Comparison of ENCODE assay signal across 20 cellular contexts in genomic region chr21:43320526-43320925, GRCh38.
DNase-seq lines count a peak whose midpoint lies in the region; ATAC-seq, FAIRE-seq and TF ChIP-seq lines count a peak whose summit lies in the region.
"Had no signal": no experiment of that assay in that cellular context is flagged by ENCODE, and none has a peak within 500 bp of the region (broad histone marks: within the 10 kb centered on the region; RNA-seq: fewer than 3 reads in every experiment).

No MANE protein-coding gene starts in this region.

- H3K4me3 ChIP-seq in heart left ventricle: no peak overlapping the region
- no peak overlapping the region for H3K4me3 ChIP-seq in RWPE2 (ENCODE audit: severe bottlenecking)
- no peak overlapping the region for H3K4me3 ChIP-seq in fibroblast of mammary gland (ENCODE audit: control insufficient read depth, low read depth, low read length)
- H3K4me3 ChIP-seq in neuronal stem cell (ENCODE audit: low read length in 2 of 2): no peak overlapping the region
- H3K4me3 ChIP-seq: MG63, PC-9 had no signal

- no peak for TF ChIP-seq POLR2A in heart left ventricle (IDR thresholded peaks at IDR 0.05)

- peak overlapping the region; percentile 83 for H3K18ac ChIP-seq in neuronal stem cell (ENCODE audit: low read length)

- intact Hi-C loops in Right ventricle myocardium inferior (cut with DNase I) (no loop called here), heart left ventricle (cut with DNase I) (loop anchor here in 2 of 10 donors (2.0 to 10.0 kb wide), 3 partner anchors 24 to 334 kb away; partner anchors contain the start of genes HSF2BP (in 1 of the 2) and RRP1B (in 1 of the 2))

- no peak overlapping the region for H2BK15ac ChIP-seq in neuronal stem cell (ENCODE audit: low read length)

- no peak for TF ChIP-seq CTCF in heart left ventricle (IDR thresholded peaks at IDR 0.05)
- no peak for TF ChIP-seq CTCF in RWPE2 (IDR thresholded peaks at IDR 0.05; ENCODE audit: poor library complexity, severe bottlenecking)
- no peak for TF ChIP-seq CTCF in fibroblast of mammary gland (conservative IDR thresholded peaks at IDR 0.05; ENCODE audit: control insufficient read depth, insufficient read depth, low read depth, low read length)

- peak overlapping the region; percentile 58 for H2AK5ac ChIP-seq in neuronal stem cell (ENCODE audit: low read depth, low read length)

- ATAC-seq in Right ventricle myocardium inferior: no peak
- no peak for ATAC-seq in heart left ventricle
- ATAC-seq in RWPE2 (ENCODE audit: low read depth): no peak
- ATAC-seq in esophagus mucosa: no peak

- no peaks in the 10 kb centered on the region for H3K36me3 ChIP-seq in heart left ventricle
- H3K36me3 ChIP-seq in RWPE2 (ENCODE audit: low read depth): no peaks in the 10 kb centered on the region
- no peaks in the 10 kb centered on the region for H3K36me3 ChIP-seq in neuronal stem cell (replicated peaks in 1 of 2; ENCODE audit: control insufficient read depth in 2 of 2, insufficient read depth in 2 of 2, low read length in 2 of 2)
- H3K36me3 ChIP-seq: MG63 had no signal

- H2BK120ac ChIP-seq in neuronal stem cell (ENCODE audit: low read depth, low read length): no peak overlapping the region

- DNase-seq in Right ventricle myocardium inferior (ENCODE audit: missing footprints): peak; percentile 27
- no peak for DNase-seq in heart left ventricle
- no peak for DNase-seq in RWPE2 (ENCODE audit: low spot score)
- peak; percentile 29 for DNase-seq in fibroblast of mammary gland (ENCODE audit: low read depth)
- DNase-seq in neuronal stem cell (ENCODE audit: low spot score): no peak
- DNase-seq in SIG-M5 treated with dmso at 0.1 percent for 504 hours (lab: John Stamatoyannopoulos, UW; ENCODE audit: unreplicated experiment): no peak
- DNase-seq in urothelium cell line (ENCODE audit: low spot score): no peak
- DNase-seq: 8988T; Calu3; CD4-positive, alpha-beta T cell; Kasumi-1; MG63; NCI-H1092; NCI-H1436 treated with DMSO at 0.1 percent for 48 hours; NCI-H2029; NCI-H345; NCI-H524 treated with DMSO at 0.1 percent for 48 hours; PC-9 had no signal

- H3K27me3 ChIP-seq in heart left ventricle (no peaks in the 10 kb centered on the region), RWPE2 (ENCODE audit: insufficient read depth, poor library complexity, severe bottlenecking) (no peaks in the 10 kb centered on the region), neuronal stem cell (ENCODE audit: control insufficient read depth in 3 of 3, insufficient read depth in 3 of 3, low read depth in 1 of 3, low read length in 3 of 3) (peaks cover 0 to 3% (median 0%) of the 10 kb centered on the region in 3 experiments)
- H3K27me3 ChIP-seq: MG63 had no signal

- no peak overlapping the region for H4K8ac ChIP-seq in neuronal stem cell (ENCODE audit: low read depth, low read length)

- no peak overlapping the region for H3K23ac ChIP-seq in neuronal stem cell (ENCODE audit: low read depth, low read length, poor library complexity)

- peaks cover 0 to 13% (median 0%) of the 10 kb centered on the region in 12 donors for H3K9me3 ChIP-seq in heart left ventricle
- no peaks in the 10 kb centered on the region for H3K9me3 ChIP-seq in RWPE2 (ENCODE audit: severe bottlenecking)
- peaks cover 7 to 13% of the 10 kb centered on the region in 2 donors for H3K9me3 ChIP-seq in neuronal stem cell (replicated peaks in 1 of 2; ENCODE audit: control insufficient read depth in 2 of 2, insufficient read depth in 1 of 2, low read depth in 1 of 2, low read length in 2 of 2)
- H3K9me3 ChIP-seq: MG63 had no signal

- H3K4me1 ChIP-seq in heart left ventricle (peaks cover 0 to 23% (median 1%) of the 10 kb centered on the region in 12 donors), RWPE2 (ENCODE audit: insufficient read depth, poor library complexity, severe bottlenecking) (peaks cover 28% of the 10 kb centered on the region), neuronal stem cell (ENCODE audit: control insufficient read depth in 2 of 2, insufficient read depth in 1 of 2, low read depth in 1 of 2, low read length in 2 of 2) (peaks cover 8 to 15% of the 10 kb centered on the region in 2 donors)

- no peak overlapping the region for H3K9ac ChIP-seq in neuronal stem cell (ENCODE audit: low read depth, low read length, poor library complexity)

- no peak overlapping the region for H3K14ac ChIP-seq in neuronal stem cell (ENCODE audit: low read length)

- WGBS in heart left ventricle, 4 donors: 97 to 99% (median 97%) methylated on average over 5 of the region's 5 CpGs
- no CpG with 5 or more reads among the region's 5 CpGs for WGBS in neuronal stem cell (ENCODE audit: extremely low coverage in 2 of 2, insufficient read length in 2 of 2, insufficient replicate concordance in 1 of 2), 2 donors

- no peak for FAIRE-seq in urothelium cell line (lab: Jason Lieb, UNC)

- H3K27ac ChIP-seq in heart left ventricle (peak overlapping the region in 2 of 12 donors; percentile 51 to 64), RWPE2 (ENCODE audit: poor library complexity, severe bottlenecking) (peak overlapping the region; percentile 62), neuronal stem cell (replicated peaks; ENCODE audit: low read length) (no peak overlapping the region)
- H3K27ac ChIP-seq: HL-60, PC-9 had no signal

- H3K4me2 ChIP-seq in neuronal stem cell (ENCODE audit: insufficient read depth, low read length, poor library complexity, severe bottlenecking): no peak overlapping the region
- H3K4me2 ChIP-seq: PC-9 had no signal

- no peak overlapping the region for H3K4ac ChIP-seq in neuronal stem cell (ENCODE audit: low read length)

- no peak overlapping the region for H4K91ac ChIP-seq in neuronal stem cell (ENCODE audit: low read depth, low read length, poor library complexity)

- no peak overlapping the region for H2AFZ ChIP-seq in neuronal stem cell (ENCODE audit: low read length)
- H2AFZ ChIP-seq: PC-9 had no signal

- H3K79me1 ChIP-seq in neuronal stem cell (ENCODE audit: low read depth, low read length): peaks cover 1% of the 10 kb centered on the region

- H2BK12ac ChIP-seq in neuronal stem cell (ENCODE audit: low read length): no peak overlapping the region

- peak overlapping the region; percentile 46 for H2BK5ac ChIP-seq in neuronal stem cell (ENCODE audit: low read length)

Comparison
In these comparisons a context has a peak if more than half of its experiments do, and no peak if none do; other contexts are left out.
1. DNase-seq: peak in Right ventricle myocardium inferior (single experiment) and fibroblast of mammary gland (single experiment); none in heart left ventricle (0 of 5), RWPE2 (single experiment), neuronal stem cell (single experiment), SIG-M5 treated with dmso at 0.1 percent for 504 hours (single experiment) and urothelium cell line (single experiment).